In genomic region chr2:74835831-74836674, GRCh38 we compare ENCODE assay signal across 8 cellular contexts. TPM values are rescaled to one million over a fixed set of nuclear protein-coding genes. Genes with fewer than 3 reads are reported as not detected.
DNase-seq lines count a peak whose midpoint lies in the region; ATAC-seq and TF ChIP-seq lines count a peak whose summit lies in the region.

No MANE protein-coding gene starts in this region.

- H3K79me2 ChIP-seq in H9 (ENCODE audit: insufficient read depth, low read length), result peaks cover 24% of the 10 kb centered on the region; the same call in 1 of the 2 replicates

- H3K9me3 ChIP-seq in H9 (ENCODE audit: control insufficient read depth, low read depth, low read length), result no peaks in the 10 kb centered on the region

- H2BK5ac ChIP-seq in H9 (ENCODE audit: insufficient read length, low read length), result no peak overlapping the region

- no peak overlapping the region for H2AFZ ChIP-seq in H9 (ENCODE audit: low read length)

- ATAC-seq in HG03108 (IDR thresholded peaks at IDR 0.05; ENCODE audit: unreplicated experiment), result no peak

- no peak overlapping the region for H2BK15ac ChIP-seq in H9 (ENCODE audit: low read depth, low read length)

- no peaks in the 10 kb centered on the region; a peak in 1 of 5 replicates for H3K9me3 Mint-ChIP-seq in H9

- peaks cover 4% of the 10 kb centered on the region for H3K79me1 ChIP-seq in H9 (ENCODE audit: insufficient read depth, low read depth, low read length, poor library complexity, severe bottlenecking)

- H3T11ph ChIP-seq in H9 (ENCODE audit: low read length), result no peak overlapping the region

- H3K4me2 ChIP-seq in H9 (ENCODE audit: insufficient read depth, insufficient read length, low read length), result peak overlapping the region; percentile 100

- TF ChIP-seq CTCF in H9 (conservative IDR thresholded peaks at IDR 0.05) (peak; percentile 77), WI38 (IDR thresholded peaks at IDR 0.05; ENCODE audit: low read depth, low read length) (peak; percentile 61)

- no peak overlapping the region for H2BK120ac ChIP-seq in H9 (ENCODE audit: low read depth, low read length, poor library complexity, severe bottlenecking)

- H3K4me3 Mint-ChIP-seq in H9, result peak overlapping the region; percentile 91 to 94

- peak overlapping the region; percentile 90 for H3K4me3 ChIP-seq in WI38 (ENCODE audit: low read depth, low read length)

- DNase-seq in NCI-H1417 (lab: John Stamatoyannopoulos, UW) (peak; percentile 36 to 74 (median 40)), NCI-H1417 treated with DMSO at 0.1 percent for 48 hours (lab: John Stamatoyannopoulos, UW) (no peak), H9 (peak; percentile 36), NCI-H2029 treated with DMSO at 0.1 percent for 48 hours (lab: John Stamatoyannopoulos, UW) (peak; percentile 61), germinal center (ENCODE audit: low spot score) (peak; percentile 74), renal cortical epithelial cell (ENCODE audit: low read depth) (peak; percentile 69)

- WGBS in H9 (ENCODE audit: extremely low coverage, insufficient read length, low lambda C conversion rate), result no CpG with 5 or more reads among the region's 15 CpGs

- no peak overlapping the region for H3K18ac ChIP-seq in H9 (ENCODE audit: insufficient read length, low read depth, low read length)

- H3K14ac ChIP-seq in H9 (ENCODE audit: insufficient read depth, low read length), result no peak overlapping the region; the same call in 1 of the 2 replicates

- H3K9ac ChIP-seq in H9 (ENCODE audit: extremely low read depth, insufficient read length, low read length), result peak overlapping the region; percentile 28

- peaks cover 47 to 52% of the 10 kb centered on the region in 2 experiments for H3K4me1 Mint-ChIP-seq in H9

- H3K27ac Mint-ChIP-seq in H9, result peak overlapping the region; percentile 79 to 100 (median 99); a peak in 6 of 7 replicates

- no peak overlapping the region for H2BK12ac ChIP-seq in H9 (ENCODE audit: insufficient read length, low read depth, low read length)

- no peak overlapping the region for H4K91ac ChIP-seq in H9 (ENCODE audit: insufficient read length, low read depth, low read length)

- no peak overlapping the region for H3K56ac ChIP-seq in H9 (ENCODE audit: insufficient read length, low read depth, low read length)

- no peak overlapping the region for H4K8ac ChIP-seq in H9 (replicated peaks; ENCODE audit: insufficient read length, low read depth, low read length)

- H3K27ac ChIP-seq in H9 (ENCODE audit: insufficient read length, low read depth, low read length), result no peak overlapping the region

- H2AK5ac ChIP-seq in H9 (ENCODE audit: insufficient read length, low read length), result no peak overlapping the region

- H4K20me1 ChIP-seq in H9 (ENCODE audit: control insufficient read depth, insufficient read depth, insufficient read length), result no peaks in the 10 kb centered on the region

- peaks cover 10% of the 10 kb centered on the region for H3K23me2 ChIP-seq in H9 (ENCODE audit: insufficient read length, low read depth, low read length, poor library complexity, severe bottlenecking)

- H3K27me3 Mint-ChIP-seq in H9 (ENCODE audit: low read depth), result peaks cover 2% of the 10 kb centered on the region

- peaks cover 16% of the 10 kb centered on the region for H3K4me1 ChIP-seq in H9 (ENCODE audit: insufficient read depth, low read length)

- no peak overlapping the region for H2BK20ac ChIP-seq in H9 (ENCODE audit: low read depth, low read length, poor library complexity, severe bottlenecking)

- no peaks in the 10 kb centered on the region for H3K27me3 ChIP-seq in H9 (ENCODE audit: insufficient read depth, low read length)

- no peak overlapping the region for H4K5ac ChIP-seq in H9 (ENCODE audit: insufficient read length, low read depth, low read length)

- H3K4ac ChIP-seq in H9 (ENCODE audit: low read depth, low read length), result no peak overlapping the region

- no peak overlapping the region for H3K23ac ChIP-seq in H9 (ENCODE audit: insufficient read length, low read depth, low read length)

- H3K36me3 Mint-ChIP-seq in H9 (ENCODE audit: insufficient read depth in 1 of 3, low read depth in 3 of 3), result peaks cover 6 to 25% (median 11%) of the 10 kb centered on the region in 3 experiments; a peak in 5 of 7 replicates

RNA-seq across cellular contexts. Expression of gene HK2, which starts 2.1 kb away (rescaled TPM):
- 51.3 and 54.3 TPM in 2 replicates for total RNA-seq in H9 (2021)
- 12.0 and 25.6 TPM in 2 replicates for total RNA-seq in renal cortical epithelial cell
